ENCODE assay signal across 19 cellular contexts in genomic region chr14:70716483-70716882, GRCh38.
"Had no signal": no experiment of that assay in that cellular context is flagged by ENCODE, and none has a peak within 500 bp of the region (broad histone marks: within the 10 kb centered on the region; RNA-seq: fewer than 3 reads in every experiment).

No MANE protein-coding gene starts in this region.

- H3K4me1 Mint-ChIP-seq: stimulated activated effector memory CD8-positive, alpha-beta T cell treated with anti-CD3 and anti-CD28 coated beads, Interleukin-12 subunit alpha, Interleukin-12 subunit beta, amount 100 ng/mL, for 72 hours had no signal

- H3K36me3 Mint-ChIP-seq: immature natural killer cell; naive thymus-derived CD4-positive, alpha-beta T cell; stimulated activated effector memory CD8-positive, alpha-beta T cell treated with anti-CD3 and anti-CD28 coated beads, Interleukin-12 subunit alpha, Interleukin-12 subunit beta, amount 100 ng/mL, for 72 hours had no signal

- H3K4me3 ChIP-seq: coronary artery, gastrocnemius medialis, heart right ventricle, right atrium auricular region, tibial artery, upper lobe of right lung, vagina had no signal

- H3K9me3 ChIP-seq: gastrocnemius medialis, heart right ventricle, right atrium auricular region, tibial artery, upper lobe of right lung, vagina had no signal

- H3K9me3 Mint-ChIP-seq: immature natural killer cell; naive thymus-derived CD4-positive, alpha-beta T cell; nephron progenitor cell; stimulated activated effector memory CD8-positive, alpha-beta T cell treated with anti-CD3 and anti-CD28 coated beads, Interleukin-12 subunit alpha, Interleukin-12 subunit beta, amount 100 ng/mL, for 72 hours had no signal

- H3K27ac Mint-ChIP-seq: immature natural killer cell; naive thymus-derived CD4-positive, alpha-beta T cell; nephron progenitor cell; stimulated activated effector memory CD8-positive, alpha-beta T cell treated with anti-CD3 and anti-CD28 coated beads, Interleukin-12 subunit alpha, Interleukin-12 subunit beta, amount 100 ng/mL, for 72 hours had no signal

- H3K27ac ChIP-seq: coronary artery, gastrocnemius medialis, heart right ventricle, right atrium auricular region, tibial artery, upper lobe of right lung, vagina had no signal

- H3K27me3 ChIP-seq: gastrocnemius medialis, right atrium auricular region, upper lobe of right lung, vagina had no signal

- H3K4me3 Mint-ChIP-seq: immature natural killer cell; naive thymus-derived CD4-positive, alpha-beta T cell; nephron progenitor cell; stimulated activated effector memory CD8-positive, alpha-beta T cell treated with anti-CD3 and anti-CD28 coated beads, Interleukin-12 subunit alpha, Interleukin-12 subunit beta, amount 100 ng/mL, for 72 hours had no signal

- H3K36me3 ChIP-seq: gastrocnemius medialis, heart right ventricle, right atrium auricular region, tibial artery, upper lobe of right lung, vagina had no signal

- ATAC-seq: esophagus mucosa; gastrocnemius medialis; heart right ventricle; left cardiac atrium; left ventricle myocardium superior; naive thymus-derived CD4-positive, alpha-beta T cell; stimulated activated effector memory CD8-positive, alpha-beta T cell treated with anti-CD3 and anti-CD28 coated beads, Interleukin-12 subunit alpha, Interleukin-12 subunit beta, amount 100 ng/mL, for 72 hours; stimulated activated naive CD8-positive, alpha-beta T cell treated with anti-CD3 and anti-CD28 coated beads, Interleukin-15, Interleukin-2, amounts not matched to agents 100 U/mL and 50 U/mL, for 24 hours; upper lobe of right lung had no signal

- DNase-seq: effector CD4-positive, alpha-beta T cell; gastrocnemius medialis; heart right ventricle; immature natural killer cell; kidney; left cardiac atrium; left ventricle myocardium superior; naive thymus-derived CD4-positive, alpha-beta T cell; nephron progenitor cell; stimulated activated CD4-positive, alpha-beta T cell treated with anti-CD3 and anti-CD28 coated beads, Interleukin-4, amount 100 ng/mL, for 1 hour; stimulated activated CD8-positive, alpha-beta memory T cell treated with anti-CD3 and anti-CD28 coated beads, Interleukin-4, amount 100 ng/mL, for 48 hours; stimulated activated naive CD8-positive, alpha-beta T cell treated with anti-CD3 and anti-CD28 coated beads, Interleukin-15, Interleukin-2, amounts not matched to agents 100 U/mL and 50 U/mL, for 24 hours; tibial artery; upper lobe of right lung had no signal
